Comparison of ENCODE assay signal across 8 cellular contexts in the genomic region with DNA sequence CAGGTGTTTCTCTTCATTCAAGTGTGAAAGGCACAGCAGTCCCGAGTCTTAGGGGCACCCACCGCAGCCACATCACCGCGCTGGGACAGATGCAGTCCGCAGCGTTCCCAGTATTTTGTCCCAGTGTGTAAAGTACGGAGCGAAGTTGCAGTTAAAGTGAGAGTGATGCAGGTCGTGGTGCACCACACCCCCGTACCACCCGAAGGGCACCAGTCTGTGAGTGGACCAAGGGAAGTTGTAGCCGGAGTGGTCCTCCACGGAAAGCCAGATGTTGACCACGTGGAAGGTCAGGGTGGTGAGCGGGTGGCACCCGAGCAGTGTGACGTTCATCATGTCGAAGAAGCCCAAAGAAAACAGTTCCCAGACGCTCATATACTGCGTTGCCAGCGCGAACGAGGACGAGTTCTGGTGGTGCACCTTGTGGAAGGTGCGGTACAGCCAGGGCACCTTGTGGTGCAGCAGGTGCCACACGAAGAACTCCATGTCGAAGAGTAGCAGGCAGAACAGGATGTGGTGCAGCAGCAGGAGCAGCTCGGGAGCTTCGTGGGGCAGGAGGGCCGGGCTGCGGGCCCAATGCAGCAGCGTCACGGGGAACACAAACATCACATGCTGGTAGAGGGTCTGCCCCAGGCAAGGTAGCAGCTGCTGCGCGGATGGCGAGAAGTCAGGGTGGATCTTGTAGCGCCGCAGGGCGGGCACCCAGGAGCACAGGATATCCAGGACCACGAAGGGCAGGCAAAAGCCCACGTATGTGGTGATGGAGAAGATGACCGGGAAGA. TPM values are rescaled to one million over a fixed set of nuclear protein-coding genes. Genes with fewer than 3 reads are reported as not detected.
A peak's percentile ranks its signal among the peaks of the same experiment; 100 is the strongest.
DNase-seq lines count a peak whose midpoint lies in the region; ATAC-seq, FAIRE-seq and TF ChIP-seq lines count a peak whose summit lies in the region.

No MANE protein-coding gene starts in this region.

- no peaks in the 10 kb centered on the region for H4K20me1 ChIP-seq in mammary epithelial cell (ENCODE audit: insufficient read depth, low read length)

- CTCF ChIA-PET in mammary epithelial cell (lab: Charles Lee; ENCODE audit: low non-redundant PET), result no interaction called here

- intact Hi-C loops in mammary epithelial cell (cut with micrococcal nuclease), result no loop called here

- peak overlapping the region; percentile 83 for H3K4me3 Mint-ChIP-seq in stimulated activated effector memory CD8-positive, alpha-beta T cell treated with anti-CD3 and anti-CD28 coated beads, Interleukin-12 subunit alpha, Interleukin-12 subunit beta, amount 100 ng/mL, for 72 hours

- peaks cover 17% of the 10 kb centered on the region for H3K4me1 Mint-ChIP-seq in stimulated activated effector memory CD8-positive, alpha-beta T cell treated with anti-CD3 and anti-CD28 coated beads, Interleukin-12 subunit alpha, Interleukin-12 subunit beta, amount 100 ng/mL, for 72 hours

- no peaks in the 10 kb centered on the region for H3K36me3 Mint-ChIP-seq in stimulated activated effector memory CD8-positive, alpha-beta T cell treated with anti-CD3 and anti-CD28 coated beads, Interleukin-12 subunit alpha, Interleukin-12 subunit beta, amount 100 ng/mL, for 72 hours

- peaks cover 44% of the 10 kb centered on the region for H3K27me3 ChIP-seq in RWPE2 (ENCODE audit: insufficient read depth, poor library complexity, severe bottlenecking)
- peaks cover 6% of the 10 kb centered on the region for H3K27me3 ChIP-seq in mammary epithelial cell (ENCODE audit: insufficient read depth, low read length)

- peak overlapping the region; percentile 31 for H3K4me3 ChIP-seq in RWPE2 (ENCODE audit: severe bottlenecking)
- H3K4me3 ChIP-seq in mammary epithelial cell (replicated peaks in 1 of 3; ENCODE audit: insufficient read depth in 1 of 3, low read depth in 2 of 3, low read length in 3 of 3), result peak overlapping the region in 2 of 3 experiments; percentile 32 to 40

- dilution Hi-C loops in mammary epithelial cell (cut with HindIII; ENCODE audit: low sequenced_read_pairs), result loop anchor here (5.0 kb wide), 1 partner anchor 269 kb away; no protein-coding TSS in a partner anchor

- H3K27ac Mint-ChIP-seq in stimulated activated effector memory CD8-positive, alpha-beta T cell treated with anti-CD3 and anti-CD28 coated beads, Interleukin-12 subunit alpha, Interleukin-12 subunit beta, amount 100 ng/mL, for 72 hours, result no peak overlapping the region

- peaks cover 3% of the 10 kb centered on the region for H3K4me1 ChIP-seq in RWPE2 (ENCODE audit: insufficient read depth, poor library complexity, severe bottlenecking)
- H3K4me1 ChIP-seq in mammary epithelial cell (ENCODE audit: insufficient read depth, low read length), result peaks cover 23% of the 10 kb centered on the region

- no peaks in the 10 kb centered on the region for H3K9me3 Mint-ChIP-seq in stimulated activated effector memory CD8-positive, alpha-beta T cell treated with anti-CD3 and anti-CD28 coated beads, Interleukin-12 subunit alpha, Interleukin-12 subunit beta, amount 100 ng/mL, for 72 hours

- peak overlapping the region; percentile 93 for H3K4me2 ChIP-seq in mammary epithelial cell (ENCODE audit: insufficient read depth, low read depth, low read length)

- DNase-seq in GM12892 (ENCODE audit: insufficient read length) (peak; percentile 7), RWPE2 (ENCODE audit: low spot score) (no peak), mammary epithelial cell (no peak), left lobe of liver (ENCODE audit: low spot score) (peak; percentile 44), NCI-H1105 (lab: John Stamatoyannopoulos, UW) (no peak), NCI-H1092 treated with DMSO at 0.1 percent for 48 hours (lab: John Stamatoyannopoulos, UW) (no peak)
- peak in 1 of 2 donors; percentile 60 for DNase-seq in stimulated activated effector memory CD8-positive, alpha-beta T cell treated with anti-CD3 and anti-CD28 coated beads, Interleukin-12 subunit alpha, Interleukin-12 subunit beta, amount 100 ng/mL, for 72 hours (ENCODE audit: low spot score in 2 of 2)

- peak; percentile 80 for FAIRE-seq in GM12892 (lab: Jason Lieb, UNC)

- TF ChIP-seq CTCF in RWPE2 (IDR thresholded peaks at IDR 0.05; ENCODE audit: poor library complexity, severe bottlenecking) (no peak), mammary epithelial cell (conservative IDR thresholded peaks at IDR 0.05 in 1 of 2, IDR thresholded peaks at IDR 0.05 in 1 of 2; ENCODE audit: extremely low read depth in 1 of 2, insufficient read depth in 1 of 2, low read depth in 1 of 2, low read length in 2 of 2) (no peak)

- no TSS peak for BruUV-seq in mammary epithelial cell (replicated peaks; lab: Mats Ljungman, UMichigan)

- H3K9ac ChIP-seq in mammary epithelial cell (ENCODE audit: insufficient read depth, low read length), result no peak overlapping the region

- 48% methylated on average over 30 of the region's 42 CpGs for WGBS in mammary epithelial cell (ENCODE audit: low coverage, missing lambda C conversion rate)

- H2AFZ ChIP-seq in mammary epithelial cell (ENCODE audit: low read depth, low read length), result peak overlapping the region; percentile 94

- H3K27ac ChIP-seq in RWPE2 (ENCODE audit: poor library complexity, severe bottlenecking) (no peak overlapping the region), mammary epithelial cell (ENCODE audit: insufficient read depth, low read depth, low read length) (no peak overlapping the region)

- in situ Hi-C loops in mammary epithelial cell (cut with MboI; ENCODE audit: low sequenced_read_pairs in 2 of 2), result loop anchor here in 1 of 2 donors (5.0 to 25.0 kb wide), 2 partner anchors 174 to 369 kb away; no protein-coding TSS in a partner anchor

- ATAC-seq in RWPE2 (ENCODE audit: low read depth) (peak; percentile 26), left lobe of liver (peak; percentile 31), GM21515 (IDR thresholded peaks at IDR 0.05; ENCODE audit: unreplicated experiment) (no peak)
- peak; percentile 71 for ATAC-seq in stimulated activated effector memory CD8-positive, alpha-beta T cell treated with anti-CD3 and anti-CD28 coated beads, Interleukin-12 subunit alpha, Interleukin-12 subunit beta, amount 100 ng/mL, for 72 hours

- H3K79me2 ChIP-seq in mammary epithelial cell (ENCODE audit: insufficient read depth, low read length), result no peaks in the 10 kb centered on the region

- no peaks in the 10 kb centered on the region for H3K36me3 ChIP-seq in RWPE2 (ENCODE audit: low read depth)
- no peaks in the 10 kb centered on the region for H3K36me3 ChIP-seq in mammary epithelial cell (ENCODE audit: insufficient read depth, low read length)

- H3K9me3 ChIP-seq in RWPE2 (ENCODE audit: severe bottlenecking) (no peaks in the 10 kb centered on the region), mammary epithelial cell (replicated peaks; ENCODE audit: insufficient read depth, low read length) (no peaks in the 10 kb centered on the region)

- no peak for TF ChIP-seq POLR2A in GM12892 (IDR thresholded peaks at IDR 0.05; ENCODE audit: low read depth, low read length)

RNA-seq across cellular contexts. Expression of a gene that starts 0.5 kb away (rescaled TPM):
- not detected for polyA plus RNA-seq in GM12892 (2012; ENCODE audit: missing spikeins)
- total RNA-seq in mammary epithelial cell, result under 1 TPM in 1 of 2 donors, not detected in 1; 0.17 TPM
- not detected for polyA plus RNA-seq in mammary epithelial cell
- polyA minus RNA-seq in mammary epithelial cell, result not detected
- 0.10 TPM for total RNA-seq in left lobe of liver

RNA-seq across cellular contexts. Expression of a gene that starts 45.0 kb away (rescaled TPM):
- 30.6 TPM for polyA plus RNA-seq in GM12892 (2012; ENCODE audit: missing spikeins)
- total RNA-seq in mammary epithelial cell (10 to 100 TPM; 58.5 to 62.2 TPM), left lobe of liver (53.8 TPM)
- polyA plus RNA-seq in mammary epithelial cell, result 50.9 TPM
- polyA minus RNA-seq in mammary epithelial cell, result 69.8 TPM

Comparison
In these comparisons a context has a peak if more than half of its experiments do, and no peak if none do; other contexts are left out.
1. DNase-seq: peak in GM12892 (single experiment) and left lobe of liver (single experiment); none in RWPE2 (single experiment), mammary epithelial cell (single experiment), NCI-H1105 (single experiment) and NCI-H1092 treated with DMSO at 0.1 percent for 48 hours (single experiment).